16 cellular contexts compared by ENCODE assay signal in genomic region chr3:37071921-37072320, GRCh38.
"Had no signal": no experiment of that assay in that cellular context is flagged by ENCODE, and none has a peak within 500 bp of the region (broad histone marks: within the 10 kb centered on the region; RNA-seq: fewer than 3 reads in every experiment).

No MANE protein-coding gene starts in this region.

- H3K27me3 Mint-ChIP-seq: naive thymus-derived CD4-positive, alpha-beta T cell had no signal

- H3K4me3 Mint-ChIP-seq: activated CD8-positive, alpha-beta T cell treated with anti-CD3 and anti-CD28 coated beads, Interleukin-2, amount 10 ng/mL, durations not matched to agents 7 days and 5 days; endodermal cell; naive thymus-derived CD4-positive, alpha-beta T cell; stimulated activated effector memory CD8-positive, alpha-beta T cell treated with anti-CD3 and anti-CD28 coated beads, Interleukin-12 subunit alpha, Interleukin-12 subunit beta, amount 100 ng/mL, for 72 hours; T-helper 1 cell treated with Interleukin-12 subunit alpha and Interleukin-12 subunit beta and Interleukin-4 antibody, amounts not matched to agents 30 μg/mL and 1 μg/mL, for 36 hours; WTC11 had no signal

- ATAC-seq: activated CD8-positive, alpha-beta T cell treated with anti-CD3 and anti-CD28 coated beads, Interleukin-2, amount 10 ng/mL, durations not matched to agents 7 days and 5 days; naive thymus-derived CD4-positive, alpha-beta T cell; stimulated activated effector memory CD8-positive, alpha-beta T cell treated with anti-CD3 and anti-CD28 coated beads, Interleukin-12 subunit alpha, Interleukin-12 subunit beta, amount 100 ng/mL, for 72 hours; WTC11 had no signal

- H3K4me1 Mint-ChIP-seq: endodermal cell; stimulated activated effector memory CD8-positive, alpha-beta T cell treated with anti-CD3 and anti-CD28 coated beads, Interleukin-12 subunit alpha, Interleukin-12 subunit beta, amount 100 ng/mL, for 72 hours; WTC11 had no signal

- H3K9me3 Mint-ChIP-seq: endodermal cell; naive thymus-derived CD4-positive, alpha-beta T cell; stimulated activated effector memory CD8-positive, alpha-beta T cell treated with anti-CD3 and anti-CD28 coated beads, Interleukin-12 subunit alpha, Interleukin-12 subunit beta, amount 100 ng/mL, for 72 hours; T-helper 1 cell treated with Interleukin-12 subunit alpha and Interleukin-12 subunit beta and Interleukin-4 antibody, amounts not matched to agents 30 μg/mL and 1 μg/mL, for 36 hours; WTC11 had no signal

- H3K27ac Mint-ChIP-seq: activated CD8-positive, alpha-beta T cell treated with anti-CD3 and anti-CD28 coated beads, Interleukin-2, amount 10 ng/mL, durations not matched to agents 7 days and 5 days; endodermal cell; stimulated activated effector memory CD8-positive, alpha-beta T cell treated with anti-CD3 and anti-CD28 coated beads, Interleukin-12 subunit alpha, Interleukin-12 subunit beta, amount 100 ng/mL, for 72 hours; T-helper 1 cell treated with Interleukin-12 subunit alpha and Interleukin-12 subunit beta and Interleukin-4 antibody, amounts not matched to agents 30 μg/mL and 1 μg/mL, for 36 hours had no signal

- DNase-seq: activated CD4-positive, alpha-beta T cell treated with anti-CD3 and anti-CD28 coated beads for 48 hours; activated CD8-positive, alpha-beta memory T cell treated with anti-CD3 and anti-CD28 coated beads, Interleukin-2, amount 50 U/mL, for 4 hours; activated CD8-positive, alpha-beta T cell treated with anti-CD3 and anti-CD28 coated beads, Interleukin-2, amount 10 ng/mL, durations not matched to agents 7 days and 5 days; activated gamma-delta T cell treated with Interleukin-2 at 50 U/mL for 16 hours; activated T-cell treated with anti-CD3 and anti-CD28 coated beads, Interleukin-2, amount 50 U/mL, for 48 hours; brain microvascular endothelial cell; cerebellar nuclear complex; dermis blood vessel endothelial cell; endodermal cell; naive thymus-derived CD4-positive, alpha-beta T cell; retina had no signal

- H3K27ac ChIP-seq: parathyroid adenoma, vagina had no signal

- H3K36me3 Mint-ChIP-seq: WTC11 had no signal
